ENCODE assay signal across 21 cellular contexts in genomic region chr1:96843601-96844000, GRCh38.
"Had no signal": no experiment of that assay in that cellular context is flagged by ENCODE, and none has a peak within 500 bp of the region (broad histone marks: within the 10 kb centered on the region; RNA-seq: fewer than 3 reads in every experiment).

No MANE protein-coding gene starts in this region.

- DNase-seq: effector CD4-positive, alpha-beta T cell; endodermal cell; erythroblast; heart left ventricle; hippocampal formation; left colon; left ventricle myocardium superior; mesendoderm; naive thymus-derived CD4-positive, alpha-beta T cell; ovary; right cardiac atrium; stimulated activated CD4-positive, alpha-beta T cell treated with anti-CD3 and anti-CD28 coated beads, Interleukin-4, amount 100 ng/mL, for 1 hour; stimulated activated CD8-positive, alpha-beta memory T cell treated with anti-CD3 and anti-CD28 coated beads, Interleukin-4, amount 100 ng/mL, for 48 hours; stimulated activated naive CD8-positive, alpha-beta T cell treated with anti-CD3 and anti-CD28 coated beads, Interleukin-15, Interleukin-2, amounts not matched to agents 100 U/mL and 50 U/mL, for 24 hours; tibial artery; upper lobe of left lung; uterus had no signal

- ATAC-seq: heart left ventricle; left colon; left ventricle myocardium superior; naive thymus-derived CD4-positive, alpha-beta T cell; right cardiac atrium; stimulated activated effector memory CD8-positive, alpha-beta T cell treated with anti-CD3 and anti-CD28 coated beads, Interleukin-12 subunit alpha, Interleukin-12 subunit beta, amount 100 ng/mL, for 72 hours; stimulated activated naive CD8-positive, alpha-beta T cell treated with anti-CD3 and anti-CD28 coated beads, Interleukin-15, Interleukin-2, amounts not matched to agents 100 U/mL and 50 U/mL, for 24 hours had no signal

- H3K27ac ChIP-seq: coronary artery, heart left ventricle, ovary, tibial artery, upper lobe of left lung, uterus had no signal

- FAIRE-seq: endothelial cell of umbilical vein had no signal

- H3K9me3 Mint-ChIP-seq: endodermal cell; naive thymus-derived CD4-positive, alpha-beta T cell; stimulated activated effector memory CD8-positive, alpha-beta T cell treated with anti-CD3 and anti-CD28 coated beads, Interleukin-12 subunit alpha, Interleukin-12 subunit beta, amount 100 ng/mL, for 72 hours had no signal

- H3K4me3 ChIP-seq: coronary artery, heart left ventricle, lung, ovary, tibial artery, upper lobe of left lung, uterus had no signal

- H3K4me1 Mint-ChIP-seq: stimulated activated effector memory CD8-positive, alpha-beta T cell treated with anti-CD3 and anti-CD28 coated beads, Interleukin-12 subunit alpha, Interleukin-12 subunit beta, amount 100 ng/mL, for 72 hours had no signal

- H3K4me1 ChIP-seq: tibial artery, upper lobe of left lung, uterus had no signal

- H3K27ac Mint-ChIP-seq: endodermal cell; stimulated activated effector memory CD8-positive, alpha-beta T cell treated with anti-CD3 and anti-CD28 coated beads, Interleukin-12 subunit alpha, Interleukin-12 subunit beta, amount 100 ng/mL, for 72 hours had no signal

- H3K9me3 ChIP-seq: heart left ventricle, ovary, tibial artery, upper lobe of left lung, uterus had no signal

- H3K36me3 ChIP-seq: heart left ventricle, ovary, tibial artery, upper lobe of left lung, uterus had no signal

- H3K36me3 Mint-ChIP-seq: naive thymus-derived CD4-positive, alpha-beta T cell; stimulated activated effector memory CD8-positive, alpha-beta T cell treated with anti-CD3 and anti-CD28 coated beads, Interleukin-12 subunit alpha, Interleukin-12 subunit beta, amount 100 ng/mL, for 72 hours had no signal

- H3K27me3 ChIP-seq: heart left ventricle, ovary, tibial artery, upper lobe of left lung, uterus had no signal

- H3K4me3 Mint-ChIP-seq: endodermal cell; naive thymus-derived CD4-positive, alpha-beta T cell; stimulated activated effector memory CD8-positive, alpha-beta T cell treated with anti-CD3 and anti-CD28 coated beads, Interleukin-12 subunit alpha, Interleukin-12 subunit beta, amount 100 ng/mL, for 72 hours had no signal
